ENCODE assay signal across 8 cellular contexts in genomic region chr17:30814860-30815259, GRCh38. TPM values are rescaled to one million over a fixed set of nuclear protein-coding genes. Genes with fewer than 3 reads are reported as not detected.
A peak's percentile ranks its signal among the peaks of the same experiment; 100 is the strongest.
DNase-seq lines count a peak whose midpoint lies in the region; ATAC-seq, FAIRE-seq and TF ChIP-seq lines count a peak whose summit lies in the region.
"Not testable (repeated sequence)": the region's sequence is repeated elsewhere in the genome, so short reads cannot be mapped to it uniquely, and the experiment has no call there.

No MANE protein-coding gene starts in this region.

- H4K91ac ChIP-seq in trophoblast cell (ENCODE audit: low read depth, low read length), result not testable (repeated sequence)

- DNase-seq in A549 (ENCODE audit: low read depth in 1 of 2, low spot score in 1 of 2); T-cell: not testable (repeated sequence)
- peak; percentile 17 for DNase-seq in NCI-H226
- peak; percentile 70 for DNase-seq in amniotic epithelial cell (ENCODE audit: low read depth)
- peak; percentile 38 for DNase-seq in fibroblast of mammary gland (ENCODE audit: low read depth)
- DNase-seq in islet precursor cell, result peak; percentile 31
- DNase-seq in trophoblast cell, result peak; percentile 86 to 87

- not testable (repeated sequence) for H3K4me3 ChIP-seq in A549; HEK293 (ENCODE audit: low read depth, low read length); fibroblast of mammary gland (ENCODE audit: control insufficient read depth, low read depth, low read length); trophoblast cell (ENCODE audit: low read depth, low read length)

- peak overlapping the region; percentile 11 to 66 for H3K27ac Mint-ChIP-seq in T-cell

- peak overlapping the region in 1 of 3 donors; percentile 37 for H3K4me3 Mint-ChIP-seq in T-cell

- H4K12ac ChIP-seq in trophoblast cell (ENCODE audit: low read depth, low read length), result not testable (repeated sequence)

- H3K23ac ChIP-seq in trophoblast cell (ENCODE audit: low read length), result not testable (repeated sequence)

- H3K27me3 ChIP-seq in trophoblast cell (ENCODE audit: insufficient read depth, low read length), result not testable (repeated sequence)

- peaks cover 15% of the 10 kb centered on the region for H3K36me3 Mint-ChIP-seq in T-cell

- POLR2A ChIA-PET in A549 (lab: Yijun Ruan, JAX); HEK293 (lab: Yijun Ruan, JAX): not testable (repeated sequence)
- POLR2A ChIA-PET in T-cell (lab: Charles Lee), result interaction anchor here (0.6 to 0.7 kb wide), 2 partner anchors 492 to 1247 kb away, joined by 3 to 8 read pairs; no protein-coding TSS in a partner anchor

- WGBS in A549 (ENCODE audit: missing lambda C conversion rate), result 90% methylated on average over 9 of the region's 9 CpGs
- 100% methylated on average over 2 of the region's 9 CpGs for WGBS in trophoblast cell (ENCODE audit: extremely low coverage, insufficient coverage, insufficient read length)

- not testable (repeated sequence) for TF ChIP-seq CTCF in A549 (IDR thresholded peaks at IDR 0.05); HEK293 (tag by site-specific recombination; IDR thresholded peaks at IDR 0.05); fibroblast of mammary gland (conservative IDR thresholded peaks at IDR 0.05; ENCODE audit: control insufficient read depth, insufficient read depth, low read depth, low read length)

- H3K14ac ChIP-seq in trophoblast cell (ENCODE audit: low read length), result not testable (repeated sequence)

- FAIRE-seq in A549 (lab: Jason Lieb, UNC), result not testable (repeated sequence)

- TF ChIP-seq RAD21 in A549 (conservative IDR thresholded peaks at IDR 0.05 in 1 of 2, IDR thresholded peaks at IDR 0.05 in 1 of 2), result not testable (repeated sequence)

- H3K9me3 Mint-ChIP-seq in T-cell, result not testable (repeated sequence)

- H2BK12ac ChIP-seq in trophoblast cell (ENCODE audit: low read length), result not testable (repeated sequence)

- not testable (repeated sequence) for H3K9me3 ChIP-seq in A549; HEK293 (ENCODE audit: control insufficient read depth, insufficient read depth, low read depth, low read length); trophoblast cell (ENCODE audit: insufficient read depth, low read depth, low read length)

- not testable (repeated sequence) for H3K9ac ChIP-seq in trophoblast cell (ENCODE audit: low read length)

- not testable (repeated sequence) for H2AFZ ChIP-seq in trophoblast cell (ENCODE audit: insufficient read depth, low read length, poor library complexity)

- H3K27me3 Mint-ChIP-seq in T-cell, result not testable (repeated sequence)

- ATAC-seq in A549; T-cell (replicated peaks in 1 of 4): not testable (repeated sequence)

- not testable (repeated sequence) for TF ChIP-seq EP300 in A549 (IDR thresholded peaks at IDR 0.05)

- H3K36me3 ChIP-seq in HEK293 (ENCODE audit: control insufficient read depth in 2 of 2, insufficient read depth in 1 of 2, low read length in 2 of 2), result peaks cover 12 to 16% of the 10 kb centered on the region in 2 experiments; a peak in 2 of 3 replicates
- not testable (repeated sequence) for H3K36me3 ChIP-seq in trophoblast cell (ENCODE audit: control insufficient read depth in 1 of 2, insufficient read depth in 2 of 2, low read length in 2 of 2)

- H4K8ac ChIP-seq in trophoblast cell (ENCODE audit: low read depth, low read length), result not testable (repeated sequence)

- not testable (repeated sequence) for H3K18ac ChIP-seq in trophoblast cell (ENCODE audit: low read length)

- not testable (repeated sequence) for H3K4me1 ChIP-seq in A549; HEK293 (ENCODE audit: control insufficient read depth, insufficient read depth, low read length); trophoblast cell (ENCODE audit: control insufficient read depth in 1 of 2, insufficient read depth in 2 of 2, low read length in 2 of 2)

- not testable (repeated sequence) for H3K79me1 ChIP-seq in trophoblast cell (ENCODE audit: low read length)

- H3K79me2 ChIP-seq in trophoblast cell (ENCODE audit: control insufficient read depth, insufficient read depth, low read length, poor library complexity), result not testable (repeated sequence)

- TF ChIP-seq POLR2A in A549 (IDR thresholded peaks at IDR 0.05; ENCODE audit: low read length), result not testable (repeated sequence)

- not testable (repeated sequence) for H3K27ac ChIP-seq in A549; HEK293 (ENCODE audit: extremely low read depth, low read depth, low read length); trophoblast cell (ENCODE audit: low read depth, low read length)

- H3K4me2 ChIP-seq in A549; trophoblast cell (ENCODE audit: low read length): not testable (repeated sequence)

- not testable (repeated sequence) for H2BK120ac ChIP-seq in trophoblast cell (ENCODE audit: insufficient read depth, low read length, poor library complexity)

- H3K4me1 Mint-ChIP-seq in T-cell, result peaks cover 59 to 73% (median 71%) of the 10 kb centered on the region in 3 donors

- not testable (repeated sequence) for H3K4ac ChIP-seq in trophoblast cell (ENCODE audit: low read depth, low read length)

- H2AK5ac ChIP-seq in trophoblast cell (ENCODE audit: low read length), result not testable (repeated sequence)

- CTCF ChIA-PET in A549 (lab: Yijun Ruan, JAX), result interaction anchor here (0.6 to 1.7 kb wide), 4 partner anchors 9 to 304 kb away, joined by 3 to 6 read pairs (median 4); partner anchors contain the start of gene CRLF3
- CTCF ChIA-PET in HEK293 (lab: Yijun Ruan, JAX), result interaction anchor here (0.6 to 1.7 kb wide), 2 partner anchors 11 to 884 kb away, joined by 3 to 4 read pairs; no protein-coding TSS in a partner anchor
- CTCF ChIA-PET in T-cell (lab: Charles Lee), result interaction anchor here in 1 of 2 donors (0.7 kb wide), 1 partner anchor 495 kb away, joined by 4 read pairs; no protein-coding TSS in a partner anchor

- peak overlapping the region; percentile 48 for H2BK5ac ChIP-seq in trophoblast cell (ENCODE audit: low read depth, low read length, poor library complexity)

TF ChIP-seq in A549, 52 proteins besides CTCF, POLR2A, EP300 and RAD21:
- TF ChIP-seq CEBPB (IDR thresholded peaks at IDR 0.05), result peak; percentile 62 to 69
TF ChIP-seq in A549: peak in this region for 1; not testable (repeated sequence) for 51.

TF ChIP-seq in HEK293, 187 proteins besides CTCF, POLR2A, EP300 and RAD21:
- peak; percentile 44; the same call in 1 of the 2 replicates for TF ChIP-seq SCRT2 (tag by site-specific recombination; IDR thresholded peaks at IDR 0.05)

RNA-seq across cellular contexts. Expression of gene CRLF3, which starts 9.6 kb away (rescaled TPM):
- polyA plus RNA-seq in A549 (2011; rRNA removed) (26.6 and 31.0 TPM in 2 replicates), A549 (2017; fragmentation: RNase III; extraction: RNeasy Plus Mini Kit Qiagen cat#74134 plus additional on column Dnase treatment) (16.1 to 17.4 TPM (median 16.3 TPM) in 3 replicates)
- polyA plus RNA-seq in A549 (2012; cell fraction: cytosol; rRNA removed), result 10.1 and 11.1 TPM in 2 replicates
- polyA plus RNA-seq in A549 (2012; cell fraction: nucleus; rRNA removed), result 4.4 and 8.5 TPM in 2 replicates
- 13.8 and 14.9 TPM in 2 replicates for polyA minus RNA-seq in A549 (2011; rRNA and poly(A)+ RNA removed)
- total RNA-seq in T-cell, result 100 to 1,000 TPM in 1 of 5 donors, 10 to 100 TPM in 4; 73.3 to 112 (median 89.2) TPM
- 11.8 and 11.9 TPM in 2 replicates for polyA plus RNA-seq in trophoblast cell (2013)

RNA-seq across cellular contexts. Expression of gene ATAD5, which starts 16.9 kb away (rescaled TPM):
- polyA plus RNA-seq in A549 (2011; rRNA removed) (6.3 and 9.5 TPM in 2 replicates), A549 (2017; fragmentation: RNase III; extraction: RNeasy Plus Mini Kit Qiagen cat#74134 plus additional on column Dnase treatment) (4.5 to 4.9 TPM (median 4.7 TPM) in 3 replicates)
- polyA plus RNA-seq in A549 (2012; cell fraction: cytosol; rRNA removed), result 2.0 TPM in 2 replicates
- polyA plus RNA-seq in A549 (2012; cell fraction: nucleus; rRNA removed), result 2.5 and 3.2 TPM in 2 replicates
- 2.6 and 3.1 TPM in 2 replicates for polyA minus RNA-seq in A549 (2011; rRNA and poly(A)+ RNA removed)
- 1 to 10 TPM; 3.9 to 5.3 (median 4.2) TPM for total RNA-seq in T-cell
- polyA plus RNA-seq in trophoblast cell (2013), result 7.0 TPM in 2 replicates
